8 cellular contexts compared by ENCODE assay signal in the genomic region with DNA sequence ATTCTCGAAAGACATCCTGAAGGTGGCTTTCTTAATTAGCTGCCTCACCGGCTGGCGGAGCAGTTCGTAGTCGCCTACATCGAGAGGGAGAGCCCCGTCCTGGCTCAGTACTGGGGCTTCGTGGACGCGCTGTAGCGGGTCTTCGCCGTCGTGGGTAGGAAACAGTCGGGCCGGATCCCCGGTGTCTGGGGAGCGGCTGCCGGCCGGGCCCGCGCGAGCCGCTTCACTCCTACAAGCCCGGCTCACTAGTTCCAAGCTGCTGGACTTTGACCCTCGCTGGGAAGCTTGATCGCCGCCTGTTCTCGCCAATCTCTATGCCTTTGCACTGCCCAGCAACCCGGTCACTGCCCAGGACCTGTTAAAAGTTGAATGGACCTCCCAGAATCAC. TPM values are rescaled to one million over a fixed set of nuclear protein-coding genes. Genes with fewer than 3 reads are reported as not detected.
DNase-seq lines count a peak whose midpoint lies in the region; TF ChIP-seq lines count a peak whose summit lies in the region.

No MANE protein-coding gene starts in this region.

- peaks cover 3% of the 10 kb centered on the region; the same call in 1 of the 2 replicates for H3K27me3 ChIP-seq in H7 (ENCODE audit: control insufficient read depth, insufficient read depth, low read length)
- no peaks in the 10 kb centered on the region for H3K27me3 ChIP-seq in neural cell (ENCODE audit: insufficient read depth, low read depth, low read length)
- H3K27me3 ChIP-seq in transverse colon: no peaks in the 10 kb centered on the region

- H3K4me3 ChIP-seq in GM12865 (ENCODE audit: low read depth, low read length) (peak overlapping the region; percentile 78), H7 (ENCODE audit: insufficient read depth, low read depth, low read length) (peak overlapping the region; percentile 85), fibroblast of the aortic adventitia (ENCODE audit: low read depth, low read length) (peak overlapping the region; percentile 86), neural cell (ENCODE audit: low read length) (peak overlapping the region; percentile 84), transverse colon (peak overlapping the region; percentile 67 to 82 (median 78))

- peaks cover 12 to 37% (median 23%) of the 10 kb centered on the region in 4 donors for H3K4me1 ChIP-seq in transverse colon

- H3K9me3 Mint-ChIP-seq in activated T-helper 2 cell treated with anti-CD3 and anti-CD28 coated beads, Interferon-gamma antibody, Interleukin-2, Interleukin-4, amounts not matched to agents 10 μg/mL and 5 μg/mL and 100 μg/mL, durations not matched to agents 14 hours and 24 hours and 36 hours: no peaks in the 10 kb centered on the region

- no peaks in the 10 kb centered on the region; the same call in 1 of the 2 replicates for H3K36me3 ChIP-seq in H7 (replicated peaks; ENCODE audit: control insufficient read depth, insufficient read depth, low read length)
- H3K36me3 ChIP-seq in neural cell (ENCODE audit: insufficient read depth, low read length): peaks cover 6% of the 10 kb centered on the region
- H3K36me3 ChIP-seq in transverse colon: no peaks in the 10 kb centered on the region

- peaks cover 22% of the 10 kb centered on the region for H3K79me2 ChIP-seq in neural cell (replicated peaks; ENCODE audit: insufficient read depth, low read length)

- H3K4me1 Mint-ChIP-seq in activated T-helper 2 cell treated with anti-CD3 and anti-CD28 coated beads, Interferon-gamma antibody, Interleukin-2, Interleukin-4, amounts not matched to agents 10 μg/mL and 5 μg/mL and 100 μg/mL, durations not matched to agents 14 hours and 24 hours and 36 hours (ENCODE audit: low read depth): peaks cover 29% of the 10 kb centered on the region

- H4K20me1 ChIP-seq in neural cell (ENCODE audit: insufficient read depth): no peaks in the 10 kb centered on the region

- H3K4me3 Mint-ChIP-seq in activated T-helper 2 cell treated with anti-CD3 and anti-CD28 coated beads, Interferon-gamma antibody, Interleukin-2, Interleukin-4, amounts not matched to agents 10 μg/mL and 5 μg/mL and 100 μg/mL, durations not matched to agents 14 hours and 24 hours and 36 hours (ENCODE audit: low read depth): peak overlapping the region; percentile 96

- no peaks in the 10 kb centered on the region for H3K9me3 ChIP-seq in neural cell (ENCODE audit: low read length)
- no peaks in the 10 kb centered on the region for H3K9me3 ChIP-seq in transverse colon

- TF ChIP-seq RAD21 in neural cell (conservative IDR thresholded peaks at IDR 0.05): no peak

- no peak for TF ChIP-seq CTCF in GM12865 (IDR thresholded peaks at IDR 0.05; ENCODE audit: insufficient read depth, low read depth, low read length, missing control alignments)
- TF ChIP-seq CTCF in fibroblast of the aortic adventitia (IDR thresholded peaks at IDR 0.05; ENCODE audit: insufficient read depth, low read length): no peak
- no peak for TF ChIP-seq CTCF in neural cell (IDR thresholded peaks at IDR 0.05; ENCODE audit: poor library complexity, severe bottlenecking)
- TF ChIP-seq CTCF in transverse colon (IDR thresholded peaks at IDR 0.05): no peak

- H2AFZ ChIP-seq in neural cell (ENCODE audit: low read depth, low read length): peak overlapping the region; percentile 88

- peak; percentile 49 for DNase-seq in GM12865 (ENCODE audit: low read depth)
- peak; percentile 57 for DNase-seq in H7
- peak; percentile 73 for DNase-seq in NCI-H146 (lab: John Stamatoyannopoulos, UW)
- no peak for DNase-seq in activated T-helper 2 cell treated with anti-CD3 and anti-CD28 coated beads, Interferon-gamma antibody, Interleukin-2, Interleukin-4, amounts not matched to agents 10 μg/mL and 5 μg/mL and 100 μg/mL, durations not matched to agents 14 hours and 24 hours and 36 hours (ENCODE audit: low spot score)
- DNase-seq in fibroblast of the aortic adventitia (ENCODE audit: low read depth): no peak
- peak; percentile 82 for DNase-seq in transverse colon
- DNase-seq in retina: no peak

- H3K27me3 Mint-ChIP-seq in activated T-helper 2 cell treated with anti-CD3 and anti-CD28 coated beads, Interferon-gamma antibody, Interleukin-2, Interleukin-4, amounts not matched to agents 10 μg/mL and 5 μg/mL and 100 μg/mL, durations not matched to agents 14 hours and 24 hours and 36 hours (ENCODE audit: low read depth): peaks cover 7% of the 10 kb centered on the region

- 0% methylated on average over 27 of the region's 30 CpGs; no CpG with 5 or more reads in 1 of the 2 donors for WGBS in transverse colon (ENCODE audit: low coverage in 1 of 2), 2 donors

- no peaks in the 10 kb centered on the region for H3K9me2 ChIP-seq in neural cell (ENCODE audit: insufficient read depth, low read length)

- H3K27ac ChIP-seq in neural cell (ENCODE audit: low read length) (peak overlapping the region; percentile 97), transverse colon (peak overlapping the region; percentile 95 to 99 (median 97))

- TF ChIP-seq EP300 in neural cell (conservative IDR thresholded peaks at IDR 0.05; ENCODE audit: poor library complexity, severe bottlenecking) (no peak), transverse colon (IDR thresholded peaks at IDR 0.05; ENCODE audit: low read depth) (no peak)

- TF ChIP-seq POLR2A in transverse colon (IDR thresholded peaks at IDR 0.05): no peak

- peak overlapping the region; percentile 93 for H3K4me2 ChIP-seq in neural cell (ENCODE audit: low read length)

- H3K9ac ChIP-seq in neural cell (ENCODE audit: low read length): peak overlapping the region; percentile 96

- H3F3A ChIP-seq in neural cell (ENCODE audit: insufficient read depth, low read length, poor library complexity, severe bottlenecking): peaks cover 8% of the 10 kb centered on the region

- H3K27ac Mint-ChIP-seq in activated T-helper 2 cell treated with anti-CD3 and anti-CD28 coated beads, Interferon-gamma antibody, Interleukin-2, Interleukin-4, amounts not matched to agents 10 μg/mL and 5 μg/mL and 100 μg/mL, durations not matched to agents 14 hours and 24 hours and 36 hours: peak overlapping the region; percentile 98

- in situ Hi-C loops in transverse colon (cut with MboI; ENCODE audit: low pct_ligation_motif_present in 1 of 4, low pct_unique_long_range_greater_than_20kb in 1 of 4, low sequenced_read_pairs in 3 of 4): loop anchor here in 1 of 4 donors (10.0 kb wide), 1 partner anchor 56 kb away; a partner anchor contains a TSS

- intact Hi-C loops in activated T-helper 2 cell treated with anti-CD3 and anti-CD28 coated beads, Interferon-gamma antibody, Interleukin-2, Interleukin-4, amounts not matched to agents 10 μg/mL and 5 μg/mL and 100 μg/mL, durations not matched to agents 14 hours and 24 hours and 36 hours (cut with micrococcal nuclease): no loop called here
- intact Hi-C loops in transverse colon (cut with DNase I; ENCODE audit: low total_unique reads): loop anchor here (10.0 kb wide), 1 partner anchor 56 kb away; a partner anchor contains a TSS

- H3K36me3 Mint-ChIP-seq in activated T-helper 2 cell treated with anti-CD3 and anti-CD28 coated beads, Interferon-gamma antibody, Interleukin-2, Interleukin-4, amounts not matched to agents 10 μg/mL and 5 μg/mL and 100 μg/mL, durations not matched to agents 14 hours and 24 hours and 36 hours (ENCODE audit: low read depth): peaks cover 37% of the 10 kb centered on the region

TF ChIP-seq in neural cell, 6 proteins besides CTCF, POLR2A, EP300 and RAD21:
- TF ChIP-seq POLR2AphosphoS5 (IDR thresholded peaks at IDR 0.05) (no peak), EZH2 (IDR thresholded peaks at IDR 0.05; ENCODE audit: borderline replicate concordance, insufficient read depth, low read length, poor library complexity, severe bottlenecking) (no peak)

RNA-seq across cellular contexts. Expression of a gene that starts 41.3 kb away (rescaled TPM):
- not detected in 2 replicates for total RNA-seq in H7 (2014; rRNA removed; shearing (Covaris generic))
- not detected in 2 replicates for total RNA-seq in activated T-helper 2 cell treated with anti-CD3 and anti-CD28 coated beads, Interferon-gamma antibody, Interleukin-2, Interleukin-4, amounts not matched to agents 10 μg/mL and 5 μg/mL and 100 μg/mL, durations not matched to agents 14 hours and 24 hours and 36 hours
- not detected in 2 replicates for total RNA-seq in fibroblast of the aortic adventitia (ENCODE audit: low replicate concordance)
- polyA plus RNA-seq in neural cell: not detected in 2 replicates
- not detected in 2 replicates for polyA minus RNA-seq in neural cell
- not detected for total RNA-seq in transverse colon

RNA-seq across cellular contexts. Expression of a gene that starts 57.2 kb away (rescaled TPM):
- total RNA-seq in H7 (2014; rRNA removed; shearing (Covaris generic)): 15.1 and 19.9 TPM in 2 replicates
- total RNA-seq in activated T-helper 2 cell treated with anti-CD3 and anti-CD28 coated beads, Interferon-gamma antibody, Interleukin-2, Interleukin-4, amounts not matched to agents 10 μg/mL and 5 μg/mL and 100 μg/mL, durations not matched to agents 14 hours and 24 hours and 36 hours: 19.2 and 20.2 TPM in 2 replicates
- 17.4 and 35.8 TPM in 2 replicates for total RNA-seq in fibroblast of the aortic adventitia (ENCODE audit: low replicate concordance)
- 30.3 and 33.5 TPM in 2 replicates for polyA plus RNA-seq in neural cell
- 36.3 and 45.5 TPM in 2 replicates for polyA minus RNA-seq in neural cell
- 10 to 100 TPM in 3 of 4 donors, 1 to 10 TPM in 1; 9.0 to 47.2 (median 11.1) TPM for total RNA-seq in transverse colon

Comparison
In these comparisons a context has a peak if more than half of its experiments do, and no peak if none do; other contexts are left out.
1. DNase-seq: peak in GM12865 (single experiment), H7 (single experiment), NCI-H146 (single experiment) and transverse colon (single experiment); none in activated T-helper 2 cell treated with anti-CD3 and anti-CD28 coated beads, Interferon-gamma antibody, Interleukin-2, Interleukin-4, amounts not matched to agents 10 μg/mL and 5 μg/mL and 100 μg/mL, durations not matched to agents 14 hours and 24 hours and 36 hours (single experiment), fibroblast of the aortic adventitia (single experiment) and retina (single experiment).
2. Peak in every context shown above with its lines, with median percentiles within 50 percentile points of each other: H3K4me3 ChIP-seq.